In the genomic region with DNA sequence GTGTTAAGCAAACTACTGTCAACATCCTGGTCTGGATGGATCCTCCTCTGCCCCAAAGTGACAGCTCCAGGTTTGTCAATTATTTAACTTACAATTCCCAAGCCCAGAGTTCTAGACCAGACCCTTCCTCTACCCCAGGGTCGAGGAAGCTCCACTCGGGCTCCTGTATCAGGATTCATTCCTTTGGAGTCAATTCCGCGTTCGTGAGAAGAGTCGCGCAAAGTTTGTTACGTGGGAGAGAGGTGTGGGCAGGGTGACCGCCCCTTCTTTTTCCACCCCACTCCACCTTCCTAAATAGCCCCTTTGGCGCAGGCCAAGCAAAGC, we compare ENCODE assay signal across 8 cellular contexts. TPM values are rescaled to one million over a fixed set of nuclear protein-coding genes. Genes with fewer than 3 reads are reported as not detected.
DNase-seq lines count a peak whose midpoint lies in the region; ATAC-seq and TF ChIP-seq lines count a peak whose summit lies in the region.

No MANE protein-coding gene starts in this region.

- peaks cover 7% of the 10 kb centered on the region for H3K36me3 Mint-ChIP-seq in T-helper 2 cell treated with Interferon-gamma antibody and Interleukin-4, amounts not matched to agents 5 μg/mL and 100 μg/mL, for 36 hours (ENCODE audit: low read depth)

- peak overlapping the region; percentile 95 for H3K9ac ChIP-seq in adipocyte (ENCODE audit: low read length)

- no peak for DNase-seq in T-helper 2 cell treated with Interferon-gamma antibody and Interleukin-4, amounts not matched to agents 5 μg/mL and 100 μg/mL, for 36 hours (ENCODE audit: low spot score)
- DNase-seq in T-helper 2 cell (no peak), adipocyte (ENCODE audit: low read depth) (no peak), left colon (no peak), suprapubic skin (ENCODE audit: low spot score in 2 of 2) (no peak), OCI-M1 (lab: John Stamatoyannopoulos, UW) (no peak)
- DNase-seq in stimulated activated CD4-positive, alpha-beta T cell treated with anti-CD3 and anti-CD28 coated beads, Interleukin-15, amount 100 ng/mL, for 24 hours = no peak

- TF ChIP-seq EP300 in suprapubic skin (IDR thresholded peaks at IDR 0.05) = no peak

- no peak for TF ChIP-seq POLR2A in suprapubic skin (IDR thresholded peaks at IDR 0.05)

- peaks cover 39% of the 10 kb centered on the region for H3K4me1 Mint-ChIP-seq in T-helper 2 cell treated with Interferon-gamma antibody and Interleukin-4, amounts not matched to agents 5 μg/mL and 100 μg/mL, for 36 hours (ENCODE audit: low read depth)

- H3K27me3 ChIP-seq in adipocyte (replicated peaks; ENCODE audit: control insufficient read depth, insufficient read depth, low read length) (no peaks in the 10 kb centered on the region), suprapubic skin (no peaks in the 10 kb centered on the region)

- H3K36me3 ChIP-seq in adipocyte (ENCODE audit: control insufficient read depth, insufficient read depth, low read length, severe bottlenecking) = no peaks in the 10 kb centered on the region
- H3K36me3 ChIP-seq in suprapubic skin = no peaks in the 10 kb centered on the region

- ATAC-seq in left colon = peak; percentile 3
- ATAC-seq in HG03442 (IDR thresholded peaks at IDR 0.05; ENCODE audit: unreplicated experiment) = no peak

- H3K4me3 Mint-ChIP-seq in T-helper 2 cell treated with Interferon-gamma antibody and Interleukin-4, amounts not matched to agents 5 μg/mL and 100 μg/mL, for 36 hours = peak overlapping the region; percentile 96

- H3K9me3 Mint-ChIP-seq in T-helper 2 cell treated with Interferon-gamma antibody and Interleukin-4, amounts not matched to agents 5 μg/mL and 100 μg/mL, for 36 hours = peaks cover 10% of the 10 kb centered on the region

- H3K27me3 Mint-ChIP-seq in T-helper 2 cell treated with Interferon-gamma antibody and Interleukin-4, amounts not matched to agents 5 μg/mL and 100 μg/mL, for 36 hours (ENCODE audit: low read depth) = no peaks in the 10 kb centered on the region

- peak overlapping the region; percentile 88 for H3K27ac Mint-ChIP-seq in T-helper 2 cell treated with Interferon-gamma antibody and Interleukin-4, amounts not matched to agents 5 μg/mL and 100 μg/mL, for 36 hours

- H3K4me1 ChIP-seq in adipocyte (ENCODE audit: control insufficient read depth, insufficient read depth, low read length) (peaks cover 50% of the 10 kb centered on the region), suprapubic skin (peaks cover 53% of the 10 kb centered on the region)

- no peaks in the 10 kb centered on the region for H3K9me3 ChIP-seq in adipocyte (ENCODE audit: control insufficient read depth, low read length)
- H3K9me3 ChIP-seq in suprapubic skin = no peaks in the 10 kb centered on the region

- H3K4me3 ChIP-seq in adipocyte (ENCODE audit: low read length) (peak overlapping the region; percentile 98), suprapubic skin (peak overlapping the region; percentile 99)

- H3K27ac ChIP-seq in suprapubic skin = peak overlapping the region; percentile 80

- WGBS in suprapubic skin = under 1% methylated on average over 10 of the region's 10 CpGs

- no peak for TF ChIP-seq CTCF in suprapubic skin (IDR thresholded peaks at IDR 0.05)

- intact Hi-C loops in left colon (cut with DNase I, micrococcal nuclease) = no loop called here

RNA-seq across cellular contexts. Expression of a gene that starts 0.5 kb away (rescaled TPM):
- total RNA-seq in left colon (100 to 1,000 TPM in 1 of 2 donors, 10 to 100 TPM in 1; 97.6 to 111 TPM), suprapubic skin (10 to 100 TPM; 24.8 to 37.8 (median 35.0) TPM)
